ENCODE assay signal across 10 cellular contexts in genomic region chr20:46084805-46085792, GRCh38. TPM values are rescaled to one million over a fixed set of nuclear protein-coding genes. Genes with fewer than 3 reads are reported as not detected.
A peak's percentile ranks its signal among the peaks of the same experiment; 100 is the strongest.
DNase-seq lines count a peak whose midpoint lies in the region; ATAC-seq and TF ChIP-seq lines count a peak whose summit lies in the region.
"Had no signal": no experiment of that assay in that cellular context is flagged by ENCODE, and none has a peak within 500 bp of the region (broad histone marks: within the 10 kb centered on the region; RNA-seq: fewer than 3 reads in every experiment).

No MANE protein-coding gene starts in this region.

- H3K27me3 Mint-ChIP-seq in CD4-positive, CD25-positive, alpha-beta regulatory T cell = no peaks in the 10 kb centered on the region

- no peak overlapping the region for H3K27ac ChIP-seq in CD4-positive, CD25-positive, alpha-beta regulatory T cell (ENCODE audit: insufficient read depth, low read length, poor library complexity, severe bottlenecking)
- no peak overlapping the region for H3K27ac ChIP-seq in SK-N-MC
- no peak overlapping the region for H3K27ac ChIP-seq in effector memory CD4-positive, alpha-beta T cell (ENCODE audit: insufficient read depth, low read length, poor library complexity, severe bottlenecking)

- peaks cover 50% of the 10 kb centered on the region for H3K4me1 ChIP-seq in CD4-positive, CD25-positive, alpha-beta regulatory T cell (ENCODE audit: control insufficient read depth, insufficient read depth, low read length, poor library complexity, severe bottlenecking)
- peaks cover 24% of the 10 kb centered on the region for H3K4me1 ChIP-seq in effector memory CD4-positive, alpha-beta T cell (ENCODE audit: control insufficient read depth, insufficient read depth, low read length, poor library complexity, severe bottlenecking)

- no peaks in the 10 kb centered on the region for H3K9me3 Mint-ChIP-seq in CD4-positive, CD25-positive, alpha-beta regulatory T cell

- H3K4me1 Mint-ChIP-seq in CD4-positive, CD25-positive, alpha-beta regulatory T cell = peaks cover 55 to 86% (median 69%) of the 10 kb centered on the region in 4 donors

- no peak overlapping the region for H3K27ac Mint-ChIP-seq in CD4-positive, CD25-positive, alpha-beta regulatory T cell

- no peaks in the 10 kb centered on the region for H3K9me3 ChIP-seq in CD4-positive, CD25-positive, alpha-beta regulatory T cell (ENCODE audit: control insufficient read depth in 2 of 2, low read length in 2 of 2)
- no peaks in the 10 kb centered on the region for H3K9me3 ChIP-seq in SK-N-MC (ENCODE audit: low read depth, low read length)
- H3K9me3 ChIP-seq in effector memory CD4-positive, alpha-beta T cell (ENCODE audit: control insufficient read depth, low read length) = no peaks in the 10 kb centered on the region

- ATAC-seq in CD4-positive, CD25-positive, alpha-beta regulatory T cell (ENCODE audit: low read depth in 2 of 2) = no peak
- ATAC-seq in HG03439 (IDR thresholded peaks at IDR 0.05; ENCODE audit: unreplicated experiment) = no peak
- ATAC-seq in GM18907 (IDR thresholded peaks at IDR 0.05; ENCODE audit: unreplicated experiment) = no peak
- ATAC-seq in GM19397 (IDR thresholded peaks at IDR 0.05; ENCODE audit: unreplicated experiment) = no peak

- no peak overlapping the region for H3K4me3 ChIP-seq in CD4-positive, CD25-positive, alpha-beta regulatory T cell (ENCODE audit: low read depth, low read length)
- H3K4me3 ChIP-seq in LNCaP clone FGC (ENCODE audit: low read depth, low read length) = no peak overlapping the region
- peak overlapping the region; percentile 34; the same call in 1 of the 2 replicates for H3K4me3 ChIP-seq in SK-N-MC
- H3K4me3 ChIP-seq in effector memory CD4-positive, alpha-beta T cell (ENCODE audit: insufficient read depth, low read depth, low read length, poor library complexity, severe bottlenecking) = no peak overlapping the region

- H3K9ac ChIP-seq in SK-N-MC (ENCODE audit: insufficient read length) = no peak overlapping the region

- H3K4me3 Mint-ChIP-seq in CD4-positive, CD25-positive, alpha-beta regulatory T cell = peak overlapping the region; percentile 1 to 52 (median 36)

- H3K36me3 Mint-ChIP-seq in CD4-positive, CD25-positive, alpha-beta regulatory T cell = peaks cover 3% of the 10 kb centered on the region

- no peak for TF ChIP-seq CTCF in LNCaP clone FGC (IDR thresholded peaks at IDR 0.05; ENCODE audit: control insufficient read depth, extremely low read depth, insufficient read depth)

- no peaks in the 10 kb centered on the region for H3K27me3 ChIP-seq in CD4-positive, CD25-positive, alpha-beta regulatory T cell (ENCODE audit: control insufficient read depth, insufficient read depth, low read length)
- H3K27me3 ChIP-seq in effector memory CD4-positive, alpha-beta T cell (replicated peaks; ENCODE audit: control insufficient read depth, insufficient read depth, low read length, poor library complexity, severe bottlenecking) = no peaks in the 10 kb centered on the region

- no peak for DNase-seq in CD4-positive, CD25-positive, alpha-beta regulatory T cell
- DNase-seq in LNCaP clone FGC (ENCODE audit: low read depth) (peak; percentile 40), SK-N-MC (ENCODE audit: low read depth, low spot score) (no peak), lung microvascular endothelial cell (ENCODE audit: low read depth in 2 of 2) (peak; percentile 28 to 54)
- DNase-seq in effector memory CD4-positive, alpha-beta T cell = no peak
- DNase-seq: activated CD4-positive, alpha-beta T cell treated with anti-CD3 and anti-CD28 coated beads for 1 hour; cortex of kidney had no signal

- H3K36me3 ChIP-seq in CD4-positive, CD25-positive, alpha-beta regulatory T cell (ENCODE audit: control insufficient read depth, insufficient read depth, low read length) = no peaks in the 10 kb centered on the region
- no peaks in the 10 kb centered on the region; the same call in 1 of the 2 replicates for H3K36me3 ChIP-seq in SK-N-MC (ENCODE audit: insufficient read depth, low read length)
- H3K36me3 ChIP-seq in effector memory CD4-positive, alpha-beta T cell (ENCODE audit: control insufficient read depth, insufficient read depth, low read length) = no peaks in the 10 kb centered on the region

RNA-seq across cellular contexts. Expression of gene NCOA5, which starts 4.7 kb away (rescaled TPM):
- total RNA-seq in CD4-positive, CD25-positive, alpha-beta regulatory T cell = 20.1 TPM
- polyA plus RNA-seq in CD4-positive, CD25-positive, alpha-beta regulatory T cell = 10 to 100 TPM; 28.9 to 38.5 (median 33.0) TPM
- 7.0 and 9.1 TPM in 2 replicates for total RNA-seq in lung microvascular endothelial cell

RNA-seq across cellular contexts. Expression of gene CD40, which starts 33.0 kb away (rescaled TPM):
- 1.7 TPM for total RNA-seq in CD4-positive, CD25-positive, alpha-beta regulatory T cell
- 1 to 10 TPM; 3.9 to 8.7 (median 7.5) TPM for polyA plus RNA-seq in CD4-positive, CD25-positive, alpha-beta regulatory T cell
- 2.2 and 18.1 TPM in 2 replicates for total RNA-seq in lung microvascular endothelial cell

RNA-seq across cellular contexts. Expression of gene SLC12A5, which starts 56.1 kb away (rescaled TPM):
- total RNA-seq in CD4-positive, CD25-positive, alpha-beta regulatory T cell = not detected
- polyA plus RNA-seq in CD4-positive, CD25-positive, alpha-beta regulatory T cell = not detected
- 0.20 and 0.44 TPM in 2 replicates for total RNA-seq in lung microvascular endothelial cell

Comparison
In these comparisons a context has a peak if more than half of its experiments do, and no peak if none do; other contexts are left out.
1. DNase-seq: peak in LNCaP clone FGC (single experiment) and lung microvascular endothelial cell (2 of 2); none in CD4-positive, CD25-positive, alpha-beta regulatory T cell (0 of 3), SK-N-MC (single experiment) and effector memory CD4-positive, alpha-beta T cell (0 of 3).